19 cellular contexts compared by ENCODE assay signal in the genomic region with DNA sequence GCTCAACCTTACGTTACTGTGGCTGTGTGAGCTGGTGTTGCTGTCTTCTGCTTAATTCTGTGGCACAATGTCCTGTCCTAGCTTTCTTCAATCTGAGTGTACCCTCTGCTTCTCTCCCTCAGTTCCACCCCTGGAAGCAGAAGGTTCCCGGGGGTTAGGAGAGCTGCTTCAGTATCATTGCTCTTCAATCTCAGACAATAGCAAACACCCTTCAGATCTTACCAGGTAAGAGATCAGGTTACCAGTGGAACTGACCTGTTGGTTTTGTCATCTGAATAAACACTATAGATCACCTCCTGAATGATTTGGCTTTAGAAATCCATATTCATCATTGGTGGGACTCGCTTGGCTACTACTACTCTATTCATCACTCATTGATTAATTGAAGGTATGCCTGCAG.
"Had no signal": no experiment of that assay in that cellular context is flagged by ENCODE, and none has a peak within 500 bp of the region (broad histone marks: within the 10 kb centered on the region; RNA-seq: fewer than 3 reads in every experiment).

No MANE protein-coding gene starts in this region.

- H3K4me3 ChIP-seq: body of pancreas, heart left ventricle had no signal

- H3K27ac ChIP-seq: body of pancreas, epithelial cell of prostate, heart left ventricle, VCaP had no signal

- H3K9me3 Mint-ChIP-seq: activated CD4-positive, alpha-beta T cell treated with anti-CD3 and anti-CD28 coated beads, Interleukin-2, amount 10 ng/mL, durations not matched to agents 7 days and 5 days; activated CD8-positive, alpha-beta T cell treated with anti-CD3 and anti-CD28 coated beads for 36 hours; activated naive CD8-positive, alpha-beta T cell treated with anti-CD3 and anti-CD28 coated beads, Interleukin-2, amount 50 U/mL, for 24 hours; natural killer cell treated with Interleukin-12 subunit alpha and Interleukin-12 subunit beta and Interleukin-15 and Interleukin-18, amount 100 ng/mL, for 72 hours had no signal

- H3K4me1 ChIP-seq: heart left ventricle had no signal

- H3K27ac Mint-ChIP-seq: activated CD4-positive, alpha-beta T cell treated with anti-CD3 and anti-CD28 coated beads, Interleukin-2, amount 10 ng/mL, durations not matched to agents 7 days and 5 days; activated CD8-positive, alpha-beta memory T cell treated with anti-CD3 and anti-CD28 coated beads, Interleukin-2, amount 10 ng/mL, durations not matched to agents 7 days and 5 days; activated CD8-positive, alpha-beta T cell treated with anti-CD3 and anti-CD28 coated beads for 36 hours; activated naive CD8-positive, alpha-beta T cell treated with anti-CD3 and anti-CD28 coated beads, Interleukin-2, amount 50 U/mL, for 24 hours; natural killer cell treated with Interleukin-12 subunit alpha and Interleukin-12 subunit beta and Interleukin-15 and Interleukin-18, amount 100 ng/mL, for 72 hours; progenitor cell of endocrine pancreas had no signal

- H3K27me3 Mint-ChIP-seq: activated naive CD8-positive, alpha-beta T cell treated with anti-CD3 and anti-CD28 coated beads, Interleukin-2, amount 50 U/mL, for 24 hours had no signal

- H3K9me3 ChIP-seq: body of pancreas, heart left ventricle had no signal

- H3K36me3 ChIP-seq: heart left ventricle had no signal

- FAIRE-seq: islet of Langerhans had no signal

- H3K4me3 Mint-ChIP-seq: activated CD4-positive, alpha-beta T cell treated with anti-CD3 and anti-CD28 coated beads, Interleukin-2, amount 10 ng/mL, durations not matched to agents 7 days and 5 days; activated CD8-positive, alpha-beta memory T cell treated with anti-CD3 and anti-CD28 coated beads, Interleukin-2, amount 10 ng/mL, durations not matched to agents 7 days and 5 days; activated CD8-positive, alpha-beta T cell treated with anti-CD3 and anti-CD28 coated beads for 36 hours; activated naive CD8-positive, alpha-beta T cell treated with anti-CD3 and anti-CD28 coated beads, Interleukin-2, amount 50 U/mL, for 24 hours; natural killer cell treated with Interleukin-12 subunit alpha and Interleukin-12 subunit beta and Interleukin-15 and Interleukin-18, amount 100 ng/mL, for 72 hours had no signal

- H3K36me3 Mint-ChIP-seq: activated CD8-positive, alpha-beta memory T cell treated with anti-CD3 and anti-CD28 coated beads, Interleukin-2, amount 10 ng/mL, durations not matched to agents 7 days and 5 days; natural killer cell treated with Interleukin-12 subunit alpha and Interleukin-12 subunit beta and Interleukin-15 and Interleukin-18, amount 100 ng/mL, for 72 hours had no signal

- H3K4me1 Mint-ChIP-seq: activated CD4-positive, alpha-beta T cell treated with anti-CD3 and anti-CD28 coated beads, Interleukin-2, amount 10 ng/mL, durations not matched to agents 7 days and 5 days; activated CD8-positive, alpha-beta memory T cell treated with anti-CD3 and anti-CD28 coated beads, Interleukin-2, amount 10 ng/mL, durations not matched to agents 7 days and 5 days; activated naive CD8-positive, alpha-beta T cell treated with anti-CD3 and anti-CD28 coated beads, Interleukin-2, amount 50 U/mL, for 24 hours had no signal

- H3K27me3 ChIP-seq: body of pancreas, heart left ventricle had no signal

- DNase-seq: activated CD4-positive, alpha-beta T cell treated with anti-CD3 and anti-CD28 coated beads, Interleukin-2, amount 10 ng/mL, durations not matched to agents 7 days and 5 days; activated CD4-positive, CD25-positive, alpha-beta regulatory T cell treated with anti-CD3 and anti-CD28 coated beads, Interleukin-2, amount 50 U/mL, for 72 hours; activated CD8-positive, alpha-beta memory T cell treated with anti-CD3 and anti-CD28 coated beads, Interleukin-2, amount 10 ng/mL, durations not matched to agents 7 days and 5 days; activated CD8-positive, alpha-beta T cell treated with anti-CD3 and anti-CD28 coated beads for 36 hours; activated effector memory CD4-positive, alpha-beta T cell treated with anti-CD3 and anti-CD28 coated beads, Interleukin-2, amount 50 U/mL, for 16 hours; activated naive CD4-positive, alpha-beta T cell treated with anti-CD3 and anti-CD28 coated beads, Interleukin-2, amount 50 U/mL, for 16 hours; activated naive CD8-positive, alpha-beta T cell treated with anti-CD3 and anti-CD28 coated beads, Interleukin-2, amount 50 U/mL, for 24 hours; activated T-cell treated with anti-CD3 and anti-CD28 coated beads for 4 hours; anterior cingulate cortex; body of pancreas; heart left ventricle; stimulated activated CD4-positive, alpha-beta T cell treated with anti-CD3 and anti-CD28 coated beads, Interleukin-2, amount 100 ng/mL, for 48 hours; stimulated activated CD8-positive, alpha-beta memory T cell treated with anti-CD3 and anti-CD28 coated beads, Interleukin-4, amount 100 ng/mL, for 48 hours; stimulated activated naive CD4-positive, alpha-beta T cell had no signal
